Comparison of ENCODE assay signal across 17 cellular contexts in the genomic region with DNA sequence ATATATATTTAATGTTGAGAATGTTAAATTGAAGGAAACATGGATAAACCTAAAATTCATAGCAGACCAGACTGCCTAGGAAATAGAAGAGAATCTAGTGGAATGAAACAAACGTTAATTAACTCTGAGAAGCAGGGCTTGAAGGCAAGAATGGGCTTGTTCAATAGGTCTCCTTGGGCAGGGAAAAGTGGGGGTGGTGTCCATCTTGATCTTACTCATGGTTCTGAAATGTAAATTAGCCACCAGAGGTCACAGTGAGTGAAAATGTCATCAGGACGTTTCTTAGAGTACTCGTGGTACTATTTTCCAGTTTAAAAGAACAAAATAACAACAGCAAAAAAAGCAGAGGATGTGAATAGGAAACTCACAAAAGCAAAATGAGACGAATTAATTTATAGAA.
DNase-seq lines count a peak whose midpoint lies in the region; ATAC-seq, FAIRE-seq and TF ChIP-seq lines count a peak whose summit lies in the region.
"Had no signal": no experiment of that assay in that cellular context is flagged by ENCODE, and none has a peak within 500 bp of the region (broad histone marks: within the 10 kb centered on the region; RNA-seq: fewer than 3 reads in every experiment).

No MANE protein-coding gene starts in this region.

- peak; percentile 81 for FAIRE-seq in HTR-8/SVneo (lab: Jason Lieb, UNC)

- peak; percentile 60 for DNase-seq in DMS79 treated with DMSO at 0.1 percent for 48 hours (lab: John Stamatoyannopoulos, UW)
- peak; percentile 51 for DNase-seq in HTR-8/SVneo (ENCODE audit: insufficient read length, low spot score)
- DNase-seq in MCF 10A (ENCODE audit: unreplicated experiment) = peak; percentile 85
- DNase-seq in kidney tubule cell (ENCODE audit: low spot score) = peak; percentile 50
- no peak for DNase-seq in body of pancreas
- no peak for DNase-seq in MV-4-11 (lab: John Stamatoyannopoulos, UW)
- DNase-seq in epidermal melanocyte (ENCODE audit: insufficient read length, low spot score) = no peak
- no peak for DNase-seq in naive thymus-derived CD4-positive, alpha-beta T cell
- DNase-seq: activated gamma-delta T cell treated with Interleukin-2 at 50 U/mL for 16 hours; C1 segment of cervical spinal cord; left lung; naive thymus-derived CD8-positive, alpha-beta T cell; NCI-H2029 treated with DMSO at 0.1 percent for 48 hours; stimulated activated CD4-positive, alpha-beta T cell treated with anti-CD3 and anti-CD28 coated beads, Interleukin-4, amount 100 ng/mL, for 1 hour had no signal

- H3K27ac Mint-ChIP-seq in MCF 10A (ENCODE audit: low read depth, unreplicated experiment) = peak overlapping the region; percentile 67
- no peak overlapping the region for H3K27ac Mint-ChIP-seq in naive thymus-derived CD4-positive, alpha-beta T cell
- H3K27ac Mint-ChIP-seq: naive thymus-derived CD8-positive, alpha-beta T cell had no signal

- no peak overlapping the region for H3K4me3 ChIP-seq in body of pancreas
- no peak overlapping the region for H3K4me3 ChIP-seq in naive thymus-derived CD4-positive, alpha-beta T cell (ENCODE audit: low read length)
- H3K4me3 ChIP-seq: cardiac muscle cell, left lung, SJCRH30 had no signal

- no peaks in the 10 kb centered on the region for H3K36me3 ChIP-seq in body of pancreas (replicated peaks in 1 of 2; ENCODE audit: insufficient read depth in 1 of 2, low read depth in 2 of 2)
- no peaks in the 10 kb centered on the region for H3K36me3 ChIP-seq in naive thymus-derived CD4-positive, alpha-beta T cell (ENCODE audit: control insufficient read depth in 2 of 3, insufficient read depth in 3 of 3, low read length in 3 of 3)
- H3K36me3 ChIP-seq: cardiac muscle cell, left lung, SJCRH30 had no signal

- H3K9me3 ChIP-seq in body of pancreas = no peaks in the 10 kb centered on the region
- H3K9me3 ChIP-seq in naive thymus-derived CD4-positive, alpha-beta T cell (ENCODE audit: control insufficient read depth in 2 of 3, low read length in 3 of 3) = no peaks in the 10 kb centered on the region
- H3K9me3 ChIP-seq: left lung, SJCRH30 had no signal

- H3K27me3 Mint-ChIP-seq in MCF 10A (ENCODE audit: insufficient read depth, unreplicated experiment) = no peaks in the 10 kb centered on the region
- peaks cover 0 to 25% (median 3%) of the 10 kb centered on the region in 5 donors for H3K27me3 Mint-ChIP-seq in naive thymus-derived CD4-positive, alpha-beta T cell

- H3K27ac ChIP-seq in body of pancreas = no peak overlapping the region
- H3K27ac ChIP-seq in naive thymus-derived CD4-positive, alpha-beta T cell (ENCODE audit: low read depth, low read length) = no peak overlapping the region
- H3K27ac ChIP-seq: cardiac muscle cell, KMS-11, left lung, SJCRH30 had no signal

- 31 to 37% methylated on average over 4 of the region's 4 CpGs for WGBS in body of pancreas, 2 donors

- TF ChIP-seq CTCF in MCF 10A (IDR thresholded peaks at IDR 0.05; ENCODE audit: unreplicated experiment) (no peak), body of pancreas (IDR thresholded peaks at IDR 0.05) (no peak)

- ATAC-seq in body of pancreas = no peak
- no peak for ATAC-seq in naive thymus-derived CD4-positive, alpha-beta T cell
- ATAC-seq: naive thymus-derived CD8-positive, alpha-beta T cell had no signal

- TF ChIP-seq POLR2A in body of pancreas (IDR thresholded peaks at IDR 0.05) = no peak

- peaks cover under 1% of the 10 kb centered on the region for H3K4me1 ChIP-seq in body of pancreas
- no peaks in the 10 kb centered on the region for H3K4me1 ChIP-seq in naive thymus-derived CD4-positive, alpha-beta T cell (ENCODE audit: control insufficient read depth in 2 of 2, insufficient read depth in 2 of 2, low read length in 2 of 2)
- H3K4me1 ChIP-seq: left lung, SJCRH30 had no signal

- no peaks in the 10 kb centered on the region for H3K27me3 ChIP-seq in body of pancreas
- H3K27me3 ChIP-seq in naive thymus-derived CD4-positive, alpha-beta T cell (ENCODE audit: control insufficient read depth in 2 of 2, insufficient read depth in 2 of 2, low read length in 2 of 2) = no peaks in the 10 kb centered on the region
- H3K27me3 ChIP-seq: cardiac muscle cell, left lung, SJCRH30 had no signal

- POLR2A ChIA-PET in MCF 10A (lab: Yijun Ruan, JAX) = interaction anchor here (0.6 to 4.1 kb wide), 15 partner anchors 10 to 1417 kb away, joined by 3 to 22 read pairs (median 5); a partner anchor contains a TSS
- POLR2A ChIA-PET in naive thymus-derived CD4-positive, alpha-beta T cell (lab: Charles Lee) = no interaction called here

- peaks cover 46% of the 10 kb centered on the region for H3K4me1 Mint-ChIP-seq in MCF 10A (ENCODE audit: insufficient read depth, unreplicated experiment)
- H3K4me1 Mint-ChIP-seq in naive thymus-derived CD4-positive, alpha-beta T cell = no peaks in the 10 kb centered on the region
- H3K4me1 Mint-ChIP-seq: naive thymus-derived CD8-positive, alpha-beta T cell had no signal

- H3K36me3 Mint-ChIP-seq in MCF 10A (ENCODE audit: insufficient read depth, unreplicated experiment) = no peaks in the 10 kb centered on the region
- peaks cover 0 to 4% (median 0%) of the 10 kb centered on the region in 5 donors for H3K36me3 Mint-ChIP-seq in naive thymus-derived CD4-positive, alpha-beta T cell
- H3K36me3 Mint-ChIP-seq: naive thymus-derived CD8-positive, alpha-beta T cell had no signal

- TSS peak; percentile 92 for BruUV-seq in MCF 10A (replicated peaks; lab: Mats Ljungman, UMichigan)

- H3K4me3 Mint-ChIP-seq in MCF 10A (ENCODE audit: unreplicated experiment) = peak overlapping the region; percentile 5
- H3K4me3 Mint-ChIP-seq in naive thymus-derived CD4-positive, alpha-beta T cell = no peak overlapping the region
- H3K4me3 Mint-ChIP-seq: naive thymus-derived CD8-positive, alpha-beta T cell had no signal

- CTCF ChIA-PET in MCF 10A (lab: Yijun Ruan, JAX) = interaction anchor here (0.6 to 1.4 kb wide), 9 partner anchors 10 to 362 kb away, joined by 3 to 4 read pairs (median 3); no protein-coding TSS in a partner anchor
- CTCF ChIA-PET in naive thymus-derived CD4-positive, alpha-beta T cell (lab: Charles Lee) = no interaction called here

- intact Hi-C loops in MCF 10A (cut with micrococcal nuclease) = loop anchor here (2.0 kb wide), 1 partner anchor 42 kb away; no protein-coding TSS in a partner anchor
- intact Hi-C loops in body of pancreas (cut with DNase I) = no loop called here
- intact Hi-C loops in naive thymus-derived CD4-positive, alpha-beta T cell (cut with micrococcal nuclease) = no loop called here

- no peaks in the 10 kb centered on the region for H3K9me3 Mint-ChIP-seq in MCF 10A (ENCODE audit: unreplicated experiment)
- H3K9me3 Mint-ChIP-seq in naive thymus-derived CD4-positive, alpha-beta T cell = peaks cover 0 to 22% (median 5%) of the 10 kb centered on the region in 11 donors

Comparison
In these comparisons a context has a peak if more than half of its experiments do, and no peak if none do; other contexts are left out.
1. DNase-seq: peak in DMS79 treated with DMSO at 0.1 percent for 48 hours (single experiment), HTR-8/SVneo (single experiment), MCF 10A (single experiment) and kidney tubule cell (single experiment); none in body of pancreas (0 of 4), MV-4-11 (single experiment), epidermal melanocyte (single experiment) and naive thymus-derived CD4-positive, alpha-beta T cell (0 of 9).